In the genomic region with DNA sequence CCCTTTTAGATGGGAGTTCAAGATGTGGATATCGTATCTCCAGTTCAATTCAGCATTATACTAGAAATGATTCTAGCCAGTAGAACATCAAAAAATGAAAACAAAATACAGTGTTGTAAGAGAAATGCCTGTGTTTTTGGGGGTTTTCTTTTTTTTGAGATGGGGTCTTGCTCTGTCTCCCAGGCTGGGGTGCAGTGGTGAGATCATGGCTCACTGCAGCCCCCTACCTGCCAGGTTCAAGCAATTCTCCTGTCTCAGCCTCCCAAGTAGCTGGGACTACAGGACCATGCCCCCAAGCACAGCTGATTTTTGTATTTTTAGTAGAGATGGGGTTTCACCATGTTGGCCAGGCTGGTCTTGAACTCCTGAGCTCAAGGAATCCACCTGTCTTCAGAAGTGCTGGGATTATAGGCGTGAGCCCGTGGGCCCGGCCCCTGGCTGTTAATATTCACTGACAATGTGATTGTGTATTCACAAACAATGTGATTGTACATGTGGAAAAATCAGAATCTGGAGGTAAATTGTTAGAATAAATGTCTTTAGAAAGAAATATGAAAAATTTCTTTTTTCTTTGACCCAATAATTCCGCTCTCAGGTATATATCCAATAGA, we compare ENCODE assay signal across 12 cellular contexts. TPM values are rescaled to one million over a fixed set of nuclear protein-coding genes. Genes with fewer than 3 reads are reported as not detected.
DNase-seq lines count a peak whose midpoint lies in the region; ATAC-seq, FAIRE-seq and TF ChIP-seq lines count a peak whose summit lies in the region.
"Had no signal": no experiment of that assay in that cellular context is flagged by ENCODE, and none has a peak within 500 bp of the region (broad histone marks: within the 10 kb centered on the region; RNA-seq: fewer than 3 reads in every experiment).

No MANE protein-coding gene starts in this region.

- H3K23ac ChIP-seq in neuronal stem cell (ENCODE audit: low read depth, low read length, poor library complexity) = no peak overlapping the region

- no peak overlapping the region for H2BK15ac ChIP-seq in neuronal stem cell (ENCODE audit: low read length)

- H3K27ac ChIP-seq in ascending aorta (no peak overlapping the region), neuronal stem cell (replicated peaks; ENCODE audit: low read length) (no peak overlapping the region)
- H3K27ac ChIP-seq: epithelial cell of prostate, sigmoid colon, thyroid gland had no signal

- H3K4me2 ChIP-seq in neuronal stem cell (ENCODE audit: insufficient read depth, low read length, poor library complexity, severe bottlenecking) = no peak overlapping the region

- H3K18ac ChIP-seq in neuronal stem cell (ENCODE audit: low read length) = no peak overlapping the region

- H2AK5ac ChIP-seq in neuronal stem cell (ENCODE audit: low read depth, low read length) = no peak overlapping the region

- no peak for FAIRE-seq in bronchial epithelial cell (lab: Jason Lieb, UNC)

- WGBS in neuronal stem cell (ENCODE audit: extremely low coverage in 2 of 2, insufficient read length in 2 of 2, insufficient replicate concordance in 1 of 2), 2 donors = no CpG with 5 or more reads among the region's 5 CpGs

- intact Hi-C loops in activated CD4-positive, alpha-beta T cell treated with anti-CD3 and anti-CD28 coated beads for 36 hours (cut with DNase I, micrococcal nuclease) = loop anchor here (1.0 to 5.0 kb wide), 3 partner anchors 56 to 221 kb away; no protein-coding TSS in a partner anchor
- intact Hi-C loops in ascending aorta (cut with DNase I) = no loop called here

- POLR2A ChIA-PET in activated CD4-positive, alpha-beta T cell treated with anti-CD3 and anti-CD28 coated beads for 36 hours (lab: Charles Lee) = interaction anchor here (0.6 kb wide), 1 partner anchor 36 kb away, joined by 3 read pairs; no protein-coding TSS in a partner anchor

- no peak overlapping the region for H3K14ac ChIP-seq in neuronal stem cell (ENCODE audit: low read length)

- peaks cover 2% of the 10 kb centered on the region for H3K79me1 ChIP-seq in neuronal stem cell (ENCODE audit: low read depth, low read length)

- no peaks in the 10 kb centered on the region for H3K9me3 Mint-ChIP-seq in activated CD4-positive, alpha-beta T cell treated with anti-CD3 and anti-CD28 coated beads for 36 hours (ENCODE audit: low read depth)
- H3K9me3 Mint-ChIP-seq in neural crest cell = no peaks in the 10 kb centered on the region

- no peak overlapping the region for H3K4ac ChIP-seq in neuronal stem cell (ENCODE audit: low read length)

- H3K4me3 ChIP-seq in bronchial epithelial cell (ENCODE audit: low read depth, low read length) = no peak overlapping the region
- H3K4me3 ChIP-seq in ascending aorta = no peak overlapping the region
- H3K4me3 ChIP-seq in neuronal stem cell (ENCODE audit: low read length in 2 of 2) = no peak overlapping the region
- H3K4me3 ChIP-seq: sigmoid colon, thyroid gland had no signal

- H3K4me1 ChIP-seq in ascending aorta = no peaks in the 10 kb centered on the region
- H3K4me1 ChIP-seq in neuronal stem cell (ENCODE audit: control insufficient read depth in 2 of 2, insufficient read depth in 1 of 2, low read depth in 1 of 2, low read length in 2 of 2) = no peaks in the 10 kb centered on the region

- H3K9me3 ChIP-seq in ascending aorta (no peaks in the 10 kb centered on the region), neuronal stem cell (replicated peaks in 1 of 2; ENCODE audit: control insufficient read depth in 2 of 2, insufficient read depth in 1 of 2, low read depth in 1 of 2, low read length in 2 of 2) (no peaks in the 10 kb centered on the region)
- H3K9me3 ChIP-seq: sigmoid colon, thyroid gland had no signal

- ATAC-seq in activated CD4-positive, alpha-beta T cell treated with anti-CD3 and anti-CD28 coated beads for 36 hours = peak; percentile 58
- no peak for ATAC-seq in GM21381 (IDR thresholded peaks at IDR 0.05; ENCODE audit: unreplicated experiment)

- H3K27me3 ChIP-seq in bronchial epithelial cell (ENCODE audit: control insufficient read depth, insufficient read depth, low read length) (no peaks in the 10 kb centered on the region), ascending aorta (no peaks in the 10 kb centered on the region), neuronal stem cell (ENCODE audit: control insufficient read depth in 3 of 3, insufficient read depth in 3 of 3, low read depth in 1 of 3, low read length in 3 of 3) (no peaks in the 10 kb centered on the region)
- H3K27me3 ChIP-seq: sigmoid colon, thyroid gland had no signal

- no peaks in the 10 kb centered on the region for H3K27me3 Mint-ChIP-seq in activated CD4-positive, alpha-beta T cell treated with anti-CD3 and anti-CD28 coated beads for 36 hours
- H3K27me3 Mint-ChIP-seq in neural crest cell (ENCODE audit: low read depth) = no peaks in the 10 kb centered on the region

- H2BK5ac ChIP-seq in neuronal stem cell (ENCODE audit: low read length) = no peak overlapping the region

- no peak overlapping the region for H4K91ac ChIP-seq in neuronal stem cell (ENCODE audit: low read depth, low read length, poor library complexity)

- TF ChIP-seq CTCF in LNCAP (IDR thresholded peaks at IDR 0.05) = peak; percentile 42; the same call in 1 of the 2 replicates
- TF ChIP-seq CTCF in bronchial epithelial cell (IDR thresholded peaks at IDR 0.05; ENCODE audit: insufficient read depth, low read length, severe bottlenecking) = peak; percentile 52
- TF ChIP-seq CTCF in neural crest cell (conservative IDR thresholded peaks at IDR 0.05) = peak; percentile 44
- TF ChIP-seq CTCF in ascending aorta (IDR thresholded peaks at IDR 0.05) = peak in 1 of 3 experiments; percentile 19

- no peak overlapping the region for H2AFZ ChIP-seq in neuronal stem cell (ENCODE audit: low read length)

- no peaks in the 10 kb centered on the region for H3K36me3 ChIP-seq in bronchial epithelial cell (ENCODE audit: control insufficient read depth, insufficient read depth, low read length)
- H3K36me3 ChIP-seq in ascending aorta = no peaks in the 10 kb centered on the region
- H3K36me3 ChIP-seq in neuronal stem cell (replicated peaks in 1 of 2; ENCODE audit: control insufficient read depth in 2 of 2, insufficient read depth in 2 of 2, low read length in 2 of 2) = peaks cover 0 to 44% of the 10 kb centered on the region in 2 donors
- H3K36me3 ChIP-seq: sigmoid colon, thyroid gland had no signal

- H2BK120ac ChIP-seq in neuronal stem cell (ENCODE audit: low read depth, low read length) = no peak overlapping the region

- H3K4me3 Mint-ChIP-seq in activated CD4-positive, alpha-beta T cell treated with anti-CD3 and anti-CD28 coated beads for 36 hours = no peak overlapping the region
- no peak overlapping the region for H3K4me3 Mint-ChIP-seq in neural crest cell

- no peak overlapping the region for H4K8ac ChIP-seq in neuronal stem cell (ENCODE audit: low read depth, low read length)

- peaks cover 44% of the 10 kb centered on the region for H3K4me1 Mint-ChIP-seq in activated CD4-positive, alpha-beta T cell treated with anti-CD3 and anti-CD28 coated beads for 36 hours
- H3K4me1 Mint-ChIP-seq in neural crest cell = no peaks in the 10 kb centered on the region

- CTCF ChIA-PET in activated CD4-positive, alpha-beta T cell treated with anti-CD3 and anti-CD28 coated beads for 36 hours (lab: Charles Lee) = interaction anchor here (0.9 to 1.5 kb wide), 6 partner anchors 17 to 221 kb away, joined by 3 to 5 read pairs (median 4); no protein-coding TSS in a partner anchor

- no peak overlapping the region for H2BK12ac ChIP-seq in neuronal stem cell (ENCODE audit: low read length)

- peaks cover 5% of the 10 kb centered on the region for H3K36me3 Mint-ChIP-seq in activated CD4-positive, alpha-beta T cell treated with anti-CD3 and anti-CD28 coated beads for 36 hours (ENCODE audit: low read depth)
- H3K36me3 Mint-ChIP-seq in neural crest cell (ENCODE audit: low read depth) = peaks cover 4% of the 10 kb centered on the region

- no peak overlapping the region for H3K9ac ChIP-seq in neuronal stem cell (ENCODE audit: low read depth, low read length, poor library complexity)

- no peak overlapping the region for H3K27ac Mint-ChIP-seq in activated CD4-positive, alpha-beta T cell treated with anti-CD3 and anti-CD28 coated beads for 36 hours
- H3K27ac Mint-ChIP-seq in neural crest cell (ENCODE audit: unreplicated experiment) = no peak overlapping the region

- peak; percentile 56 for DNase-seq in activated CD4-positive, alpha-beta T cell treated with anti-CD3 and anti-CD28 coated beads for 36 hours
- DNase-seq in activated CD4-positive, alpha-beta T cell treated with anti-CD3 and anti-CD28 coated beads for 1 hour = no peak
- DNase-seq in bronchial epithelial cell (ENCODE audit: low read depth) = no peak
- no peak for DNase-seq in neural crest cell (ENCODE audit: low read depth, low spot score)
- no peak for DNase-seq in ascending aorta (ENCODE audit: low spot score in 2 of 2)
- no peak for DNase-seq in neuronal stem cell (ENCODE audit: low spot score)
- DNase-seq: Kasumi-1, sigmoid colon, thyroid gland had no signal

RNA-seq across cellular contexts. Expression of a gene that starts 59.0 kb away (rescaled TPM):
- 100 to 1,000 TPM; 177 to 195 TPM for total RNA-seq in activated CD4-positive, alpha-beta T cell treated with anti-CD3 and anti-CD28 coated beads for 36 hours
- total RNA-seq in bronchial epithelial cell (24.7 and 41.7 TPM in 2 replicates), neural crest cell (146 and 154 TPM in 2 replicates), ascending aorta (109 TPM)
- 91.0 TPM for polyA plus RNA-seq in neuronal stem cell (2013, experiment 1 of 2)
- 88.8 TPM for polyA plus RNA-seq in neuronal stem cell (2013, experiment 2 of 2)
